Comparison of ENCODE assay signal across 13 cellular contexts in the genomic region with DNA sequence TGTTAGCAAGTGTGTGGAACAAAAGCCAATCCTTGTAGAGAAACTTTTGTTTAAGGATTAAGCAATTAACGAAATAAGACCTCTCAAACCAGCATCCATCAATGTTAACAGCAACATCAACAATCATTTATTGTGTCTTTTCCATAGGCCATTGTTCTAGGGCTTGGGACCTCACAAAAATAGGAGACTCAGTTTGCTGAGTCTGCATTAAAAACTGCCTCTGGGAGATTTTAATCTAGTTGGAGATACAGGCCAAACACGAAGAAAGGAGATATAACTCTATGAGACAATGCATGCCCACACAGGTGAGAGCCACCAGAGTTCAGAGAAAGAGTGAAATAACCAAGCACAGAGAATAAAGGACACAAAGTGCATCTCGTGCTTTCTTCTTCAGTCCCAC. TPM values are rescaled to one million over a fixed set of nuclear protein-coding genes. Genes with fewer than 3 reads are reported as not detected.
A peak's percentile ranks its signal among the peaks of the same experiment; 100 is the strongest.
DNase-seq lines count a peak whose midpoint lies in the region; ATAC-seq and TF ChIP-seq lines count a peak whose summit lies in the region.
"Had no signal": no experiment of that assay in that cellular context is flagged by ENCODE, and none has a peak within 500 bp of the region (broad histone marks: within the 10 kb centered on the region; RNA-seq: fewer than 3 reads in every experiment).

No MANE protein-coding gene starts in this region.

- no peak overlapping the region for H2AK9ac ChIP-seq in IMR-90 (replicated peaks; ENCODE audit: low read depth, low read length, poor library complexity)

- WGBS in IMR-90 (ENCODE audit: extremely low coverage in 2 of 2, insufficient read length in 1 of 2), 2 experiments, result 40% methylated on average over 1 of the region's 3 CpGs; no CpG with 5 or more reads in 1 of the 2 experiments

- CTCF ChIA-PET in CD4-positive, alpha-beta T cell (lab: Charles Lee), result no interaction called here
- CTCF ChIA-PET in IMR-90 (lab: Yijun Ruan, JAX), result no interaction called here

- POLR2A ChIA-PET in CD4-positive, alpha-beta T cell (lab: Charles Lee), result no interaction called here
- POLR2A ChIA-PET in IMR-90 (lab: Charles Lee; ENCODE audit: unreplicated experiment), result no interaction called here

- ATAC-seq in CD4-positive, alpha-beta T cell (ENCODE audit: poor library complexity), result no peak
- ATAC-seq in IMR-90 (ENCODE audit: low read depth) (no peak), GM21526 (IDR thresholded peaks at IDR 0.05; ENCODE audit: low FRiP score, unreplicated experiment) (no peak)

- no peak for TF ChIP-seq CTCF in CD4-positive, alpha-beta T cell (IDR thresholded peaks at IDR 0.05)
- TF ChIP-seq CTCF in IMR-90 (conservative IDR thresholded peaks at IDR 0.05; ENCODE audit: low read depth, low read length), result no peak

- intact Hi-C loops in CD4-positive, alpha-beta T cell (cut with DNase I, micrococcal nuclease), result no loop called here
- intact Hi-C loops in IMR-90 (cut with micrococcal nuclease), result no loop called here

- no peak overlapping the region for H2BK15ac ChIP-seq in IMR-90 (ENCODE audit: low read depth, low read length)

- no peak overlapping the region for H3K4me3 ChIP-seq in IMR-90 (ENCODE audit: insufficient read depth, low read depth, low read length)
- H3K4me3 ChIP-seq: HAP-1 had no signal

- TF ChIP-seq RAD21 in IMR-90 (IDR thresholded peaks at IDR 0.05; ENCODE audit: low read length), result no peak

- H3K27ac ChIP-seq in CD4-positive, alpha-beta T cell (ENCODE audit: low read depth, low read length), result no peak overlapping the region
- H3K27ac ChIP-seq in IMR-90 (ENCODE audit: insufficient read depth, low read length), result no peak overlapping the region

- H3K4ac ChIP-seq in IMR-90 (ENCODE audit: low read depth, low read length), result no peak overlapping the region

- H3K9me3 Mint-ChIP-seq in CD4-positive, alpha-beta T cell, result peaks cover 6% of the 10 kb centered on the region

- dilution Hi-C loops in IMR-90 (cut with HindIII; ENCODE audit: low sequenced_read_pairs, unreplicated experiment), result no loop called here

- H3K9ac ChIP-seq in IMR-90 (ENCODE audit: low read depth, low read length), result no peak overlapping the region

- H3K9me1 ChIP-seq in IMR-90 (ENCODE audit: insufficient read depth, low read length), result no peaks in the 10 kb centered on the region

- peak overlapping the region; percentile 9 for H3K27ac Mint-ChIP-seq in CD4-positive, alpha-beta T cell

- no peak overlapping the region for H4K8ac ChIP-seq in IMR-90 (ENCODE audit: low read depth in 2 of 2, low read length in 2 of 2)

- no peak overlapping the region for H2BK20ac ChIP-seq in IMR-90 (ENCODE audit: low read depth, low read length)

- no peak overlapping the region for H3K4me2 ChIP-seq in IMR-90 (ENCODE audit: low read depth, low read length)

- no peaks in the 10 kb centered on the region for H4K20me1 ChIP-seq in IMR-90 (ENCODE audit: insufficient read depth, low read length)

- no peak overlapping the region for H4K5ac ChIP-seq in IMR-90 (ENCODE audit: low read depth, low read length)

- H3K27me3 Mint-ChIP-seq in CD4-positive, alpha-beta T cell, result no peaks in the 10 kb centered on the region

- H3K27me3 ChIP-seq in CD4-positive, alpha-beta T cell (ENCODE audit: control insufficient read depth, insufficient read depth, low read length), result no peaks in the 10 kb centered on the region
- no peaks in the 10 kb centered on the region for H3K27me3 ChIP-seq in IMR-90 (ENCODE audit: control insufficient read depth, insufficient read depth, low read length)

- H3K9me3 ChIP-seq in CD4-positive, alpha-beta T cell (ENCODE audit: control insufficient read depth, low read length), result no peaks in the 10 kb centered on the region
- no peaks in the 10 kb centered on the region for H3K9me3 ChIP-seq in IMR-90 (ENCODE audit: control insufficient read depth, insufficient read depth, low read length)
- H3K9me3 ChIP-seq: HAP-1 had no signal

- no peak overlapping the region for H3K14ac ChIP-seq in IMR-90 (replicated peaks; ENCODE audit: low read depth, low read length)

- peaks cover 36% of the 10 kb centered on the region for H3K4me1 Mint-ChIP-seq in CD4-positive, alpha-beta T cell (ENCODE audit: low read depth)

- no peaks in the 10 kb centered on the region for H3K36me3 ChIP-seq in IMR-90 (ENCODE audit: control insufficient read depth, insufficient read depth, low read length)
- H3K36me3 ChIP-seq: HAP-1 had no signal

- no peaks in the 10 kb centered on the region for H3K4me1 ChIP-seq in IMR-90 (ENCODE audit: control insufficient read depth, insufficient read depth, low read length)
- H3K4me1 ChIP-seq: HAP-1 had no signal

- no peak for DNase-seq in CD4-positive, alpha-beta T cell
- DNase-seq in IMR-90 (no peak), globus pallidus (ENCODE audit: low spot score) (peak; percentile 19), superior temporal gyrus (ENCODE audit: extremely low spot score) (peak; percentile 42), DMS79 treated with DMSO at 0.1 percent for 48 hours (lab: John Stamatoyannopoulos, UW) (no peak)
- DNase-seq: DMS79, EL, GOT3 had no signal

- no peak overlapping the region for H2AFZ ChIP-seq in IMR-90 (replicated peaks; ENCODE audit: low read length, poor library complexity)

- H2BK5ac ChIP-seq in IMR-90 (ENCODE audit: low read depth, low read length, poor library complexity, severe bottlenecking), result no peak overlapping the region

- H3K36me3 Mint-ChIP-seq in CD4-positive, alpha-beta T cell (ENCODE audit: low read depth), result no peaks in the 10 kb centered on the region

- no peak overlapping the region for H3K18ac ChIP-seq in IMR-90 (ENCODE audit: low read depth, low read length)

- BruUV-seq in IMR-90 (replicated peaks; lab: Mats Ljungman, UMichigan), result no TSS peak

- no peak overlapping the region for H3K4me3 Mint-ChIP-seq in CD4-positive, alpha-beta T cell

- H3K56ac ChIP-seq in IMR-90 (ENCODE audit: extremely low read depth, insufficient read depth, low read length), result no peak overlapping the region

- H2BK120ac ChIP-seq in IMR-90 (ENCODE audit: low read depth, low read length), result no peak overlapping the region

- no peaks in the 10 kb centered on the region for H3K79me1 ChIP-seq in IMR-90 (ENCODE audit: low read depth in 1 of 2, low read length in 2 of 2)

- H3K23ac ChIP-seq in IMR-90 (ENCODE audit: low read depth, low read length), result no peak overlapping the region

- TF ChIP-seq POLR2A in IMR-90 (IDR thresholded peaks at IDR 0.05; ENCODE audit: low read depth, low read length), result no peak

- H2AK5ac ChIP-seq in IMR-90 (ENCODE audit: low read depth, low read length), result no peak overlapping the region

- in situ Hi-C loops in IMR-90 (cut with MboI; ENCODE audit: low sequenced_read_pairs), result no loop called here

- H4K91ac ChIP-seq in IMR-90 (ENCODE audit: insufficient read depth, low read depth, low read length), result no peak overlapping the region

TF ChIP-seq in IMR-90, 13 proteins besides CTCF, POLR2A, EP300 and RAD21:
- TF ChIP-seq RFX5 (IDR thresholded peaks at IDR 0.05; ENCODE audit: low read depth, low read length) (no peak), MAFK (IDR thresholded peaks at IDR 0.05; ENCODE audit: low read depth, low read length) (peak; percentile 76)

RNA-seq across cellular contexts. Expression of gene SELP, which starts 14.4 kb away (rescaled TPM):
- 1 to 10 TPM; 1.3 to 1.4 TPM for total RNA-seq in CD4-positive, alpha-beta T cell
- not detected in 2 replicates for total RNA-seq in IMR-90 (2012; rRNA removed)
- polyA plus RNA-seq in IMR-90 (2012; rRNA removed), result not detected in 2 replicates
- polyA plus RNA-seq in IMR-90 (2012; cell fraction: cytosol; rRNA removed), result not detected in 2 replicates
- polyA plus RNA-seq in IMR-90 (2012; cell fraction: nucleus; rRNA removed; ENCODE audit: low replicate concordance), result not detected in 2 replicates
- total RNA-seq: A673, HT1080 had no signal
- polyA plus RNA-seq: BJ had no signal

RNA-seq across cellular contexts. Expression of gene F5, which starts 58.0 kb away (rescaled TPM):
- 1 to 10 TPM; 5.4 to 6.2 TPM for total RNA-seq in CD4-positive, alpha-beta T cell
- total RNA-seq in IMR-90 (2012; rRNA removed), result not detected in 2 replicates
- polyA plus RNA-seq in IMR-90 (2012; rRNA removed), result not detected in 2 replicates
- polyA plus RNA-seq in IMR-90 (2012; cell fraction: cytosol; rRNA removed), result not detected in 2 replicates
- not detected in 2 replicates for polyA plus RNA-seq in IMR-90 (2012; cell fraction: nucleus; rRNA removed; ENCODE audit: low replicate concordance)
- total RNA-seq: A673, HT1080 had no signal
- polyA plus RNA-seq: BJ had no signal

Comparison
In these comparisons a context has a peak if more than half of its experiments do, and no peak if none do; other contexts are left out.
1. DNase-seq: peak in globus pallidus (single experiment) and superior temporal gyrus (single experiment); none in CD4-positive, alpha-beta T cell (0 of 10), IMR-90 (single experiment) and DMS79 treated with DMSO at 0.1 percent for 48 hours (single experiment).